35 cellular contexts compared by ENCODE assay signal in the genomic region with DNA sequence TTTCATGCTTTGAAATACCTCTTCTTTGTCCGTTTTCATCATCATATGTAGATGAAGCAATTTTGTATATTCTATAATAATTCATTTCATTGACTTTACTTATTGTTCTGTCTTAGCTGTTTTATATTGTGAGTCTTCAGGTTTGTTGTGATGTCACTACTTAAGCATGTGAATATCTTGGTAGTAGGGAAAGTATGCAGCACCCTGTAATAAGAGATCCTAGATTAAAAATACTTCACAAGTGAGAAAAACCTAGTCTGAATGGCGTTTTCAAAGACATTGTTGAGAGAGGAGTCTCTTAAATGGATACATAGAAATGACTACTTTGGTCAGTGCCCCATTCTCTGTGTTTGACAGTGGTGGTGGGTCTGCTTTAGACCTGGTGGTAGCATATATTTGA.
A peak's percentile ranks its signal among the peaks of the same experiment; 100 is the strongest.
DNase-seq lines count a peak whose midpoint lies in the region; ATAC-seq and TF ChIP-seq lines count a peak whose summit lies in the region.
"Had no signal": no experiment of that assay in that cellular context is flagged by ENCODE, and none has a peak within 500 bp of the region (broad histone marks: within the 10 kb centered on the region; RNA-seq: fewer than 3 reads in every experiment).

No MANE protein-coding gene starts in this region.

- TF ChIP-seq CTCF in epithelial cell of esophagus (IDR thresholded peaks at IDR 0.05; ENCODE audit: insufficient read depth, low read depth, low read length, missing control alignments) (no peak), left lung (IDR thresholded peaks at IDR 0.05) (no peak), esophagus squamous epithelium (IDR thresholded peaks at IDR 0.05) (no peak), vagina (IDR thresholded peaks at IDR 0.05) (no peak)

- H3K9me3 Mint-ChIP-seq in activated T-cell treated with anti-CD3 and anti-CD28 coated beads, Interleukin-2, amount 50 U/mL, for 24 hours, result no peaks in the 10 kb centered on the region
- H3K9me3 Mint-ChIP-seq: neural crest cell; stimulated activated memory B cell treated with anti-CD40 and anti-IgM and Interleukin-4, amounts not matched to agents 10 μg/mL and 1 μg/mL and 100 μg/mL, for 72 hours; type B pancreatic cell had no signal

- no peaks in the 10 kb centered on the region for H3K27me3 Mint-ChIP-seq in activated T-cell treated with anti-CD3 and anti-CD28 coated beads, Interleukin-2, amount 50 U/mL, for 24 hours
- H3K27me3 Mint-ChIP-seq: stimulated activated memory B cell treated with anti-CD40 and anti-IgM and Interleukin-4, amounts not matched to agents 10 μg/mL and 1 μg/mL and 100 μg/mL, for 72 hours; type B pancreatic cell had no signal

- WGBS in esophagus squamous epithelium, 2 donors, result 79 to 86% methylated on average over 2 of the region's 2 CpGs

- H3K4me1 ChIP-seq in left lung (no peaks in the 10 kb centered on the region), esophagus squamous epithelium (no peaks in the 10 kb centered on the region), vagina (peaks cover 8% of the 10 kb centered on the region)
- H3K4me1 ChIP-seq: BE2C had no signal

- H3K27ac ChIP-seq in left lung (no peak overlapping the region), esophagus squamous epithelium (no peak overlapping the region), vagina (no peak overlapping the region)
- H3K27ac ChIP-seq: KMS-11, PC-9, sigmoid colon, WERI-Rb-1 had no signal

- TF ChIP-seq POLR2A in esophagus squamous epithelium (IDR thresholded peaks at IDR 0.05) (no peak), vagina (IDR thresholded peaks at IDR 0.05) (no peak)

- peak; percentile 17 for ATAC-seq in left lung
- ATAC-seq in HG03432 (IDR thresholded peaks at IDR 0.05; ENCODE audit: unreplicated experiment), result no peak
- ATAC-seq: stimulated activated memory B cell treated with anti-CD40 and anti-IgM and Interleukin-4, amounts not matched to agents 10 μg/mL and 1 μg/mL and 100 μg/mL, for 72 hours had no signal

- H3K4me3 Mint-ChIP-seq in activated T-cell treated with anti-CD3 and anti-CD28 coated beads, Interleukin-2, amount 50 U/mL, for 24 hours, result no peak overlapping the region
- H3K4me3 Mint-ChIP-seq: neural crest cell; stimulated activated memory B cell treated with anti-CD40 and anti-IgM and Interleukin-4, amounts not matched to agents 10 μg/mL and 1 μg/mL and 100 μg/mL, for 72 hours; type B pancreatic cell had no signal

- peak; percentile 52 for DNase-seq in EL
- peak; percentile 39 for DNase-seq in M059J (ENCODE audit: low read depth)
- DNase-seq in epithelial cell of esophagus (ENCODE audit: low read depth), result peak; percentile 52
- no peak for DNase-seq in left lung
- DNase-seq in esophagus squamous epithelium (lab: John Stamatoyannopoulos, UW), result no peak
- DNase-seq in activated T-cell treated with anti-CD3 and anti-CD28 coated beads, Interleukin-2, amount 50 U/mL, for 24 hours, result no peak
- no peak for DNase-seq in vagina (ENCODE audit: extremely low spot score in 2 of 2)
- DNase-seq: activated CD4-positive, alpha-beta T cell treated with anti-CD3 and anti-CD28 coated beads for 48 hours; activated naive CD4-positive, alpha-beta T cell treated with Interleukin-2 at 50 U/mL for 16 hours; activated T-cell treated with anti-CD3 and anti-CD28 coated beads, Interleukin-2, amount 50 U/mL, for 48 hours; amniotic stem cell; BE2C; central memory CD4-positive, alpha-beta T cell; dermis blood vessel endothelial cell; DMS153; glutamatergic neuron; islet precursor cell; mammary epithelial cell; MV-4-11; NCI-H187; NCI-H2171 treated with DMSO at 0.1 percent for 48 hours; NCI-H526 treated with DMSO at 0.1 percent for 48 hours; PC-9; posterior cingulate gyrus; sigmoid colon; stimulated activated CD4-positive, alpha-beta T cell treated with anti-CD3 and anti-CD28 coated beads, Interleukin-4, amount 100 ng/mL, for 4 hours; substantia nigra; SW 1271; T-helper 9 cell; WERI-Rb-1 had no signal

- no peak overlapping the region for H3K4me3 ChIP-seq in epithelial cell of esophagus (ENCODE audit: low read length)
- H3K4me3 ChIP-seq in left lung, result no peak overlapping the region
- no peak overlapping the region for H3K4me3 ChIP-seq in esophagus squamous epithelium
- no peak overlapping the region for H3K4me3 ChIP-seq in vagina
- H3K4me3 ChIP-seq: PC-9, sigmoid colon had no signal

- no peaks in the 10 kb centered on the region for H3K36me3 ChIP-seq in left lung
- H3K36me3 ChIP-seq in esophagus squamous epithelium, result peaks cover 0 to 21% (median 0%) of the 10 kb centered on the region in 3 donors
- no peaks in the 10 kb centered on the region for H3K36me3 ChIP-seq in vagina
- H3K36me3 ChIP-seq: BE2C, sigmoid colon, WERI-Rb-1 had no signal

- intact Hi-C loops in left lung (cut with DNase I), result no loop called here
- intact Hi-C loops in esophagus squamous epithelium (cut with DNase I), result no loop called here
- intact Hi-C loops in vagina (cut with DNase I), result no loop called here

- H3K36me3 Mint-ChIP-seq in activated T-cell treated with anti-CD3 and anti-CD28 coated beads, Interleukin-2, amount 50 U/mL, for 24 hours (ENCODE audit: low read depth), result peaks cover 49% of the 10 kb centered on the region
- H3K36me3 Mint-ChIP-seq: type B pancreatic cell had no signal

- peaks cover 51% of the 10 kb centered on the region for H3K4me1 Mint-ChIP-seq in activated T-cell treated with anti-CD3 and anti-CD28 coated beads, Interleukin-2, amount 50 U/mL, for 24 hours (ENCODE audit: low read depth)
- H3K4me1 Mint-ChIP-seq: neural crest cell had no signal

- no peaks in the 10 kb centered on the region for H3K9me3 ChIP-seq in left lung
- H3K9me3 ChIP-seq in esophagus squamous epithelium, result no peaks in the 10 kb centered on the region
- H3K9me3 ChIP-seq in vagina, result no peaks in the 10 kb centered on the region
- H3K9me3 ChIP-seq: BE2C, sigmoid colon had no signal

- H3K27me3 ChIP-seq in left lung (no peaks in the 10 kb centered on the region), esophagus squamous epithelium (no peaks in the 10 kb centered on the region), vagina (no peaks in the 10 kb centered on the region)
- H3K27me3 ChIP-seq: BE2C, sigmoid colon had no signal

- H3K27ac Mint-ChIP-seq in activated T-cell treated with anti-CD3 and anti-CD28 coated beads, Interleukin-2, amount 50 U/mL, for 24 hours, result no peak overlapping the region
- H3K27ac Mint-ChIP-seq: stimulated activated memory B cell treated with anti-CD40 and anti-IgM and Interleukin-4, amounts not matched to agents 10 μg/mL and 1 μg/mL and 100 μg/mL, for 72 hours; type B pancreatic cell had no signal

Comparison
In these comparisons a context has a peak if more than half of its experiments do, and no peak if none do; other contexts are left out.
1. DNase-seq: peak in EL (single experiment), M059J (single experiment) and epithelial cell of esophagus (single experiment); none in left lung (0 of 2), esophagus squamous epithelium (single experiment), activated T-cell treated with anti-CD3 and anti-CD28 coated beads, Interleukin-2, amount 50 U/mL, for 24 hours (single experiment) and vagina (0 of 2).